Comparison of ENCODE assay signal across 1 cellular context in the genomic region with DNA sequence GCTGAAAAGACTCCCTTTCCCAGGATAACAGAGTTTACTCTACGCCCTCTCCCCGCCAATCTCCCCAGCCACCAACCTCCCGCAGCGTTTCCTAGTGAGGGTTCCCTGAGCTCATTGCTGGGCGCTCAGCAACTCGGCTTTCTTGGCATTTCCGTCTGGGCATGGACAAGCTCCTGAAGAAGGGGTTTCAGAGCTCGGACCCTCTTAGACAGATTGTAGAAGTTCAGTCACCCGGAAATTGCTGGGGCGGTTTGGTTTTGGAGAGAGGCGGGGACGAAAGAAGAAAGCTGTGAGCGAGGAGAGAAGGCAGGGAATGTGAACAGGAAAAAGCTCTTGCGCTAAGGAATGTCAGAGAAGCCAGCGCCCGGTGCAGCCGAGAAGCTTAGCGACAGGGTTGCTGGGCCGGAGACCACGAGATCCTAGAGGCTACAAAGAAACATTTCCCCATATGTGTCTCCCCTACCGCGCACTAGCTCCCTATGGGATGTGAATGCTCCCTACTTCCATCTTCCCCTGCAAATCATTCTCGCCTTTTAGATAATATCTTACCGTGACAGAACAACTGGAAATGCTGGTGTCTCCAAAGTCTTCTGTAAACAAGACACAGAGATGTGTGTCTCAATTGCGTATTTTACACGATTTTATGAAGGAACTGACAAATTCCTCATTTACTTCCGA.
TF ChIP-seq lines count a peak whose summit lies in the region.

No MANE protein-coding gene starts in this region.

TF ChIP-seq in GM12878, 131 proteins besides CTCF, POLR2A, EP300 and RAD21:
- TF ChIP-seq SPI1 (IDR thresholded peaks at IDR 0.05; ENCODE audit: borderline replicate concordance, insufficient read depth, low read depth, low read length) (no peak), SP1 (IDR thresholded peaks at IDR 0.05; ENCODE audit: low read depth, low read length) (no peak), HDAC2 (IDR thresholded peaks at IDR 0.05) (no peak), KAT2A (conservative IDR thresholded peaks at IDR 0.05; ENCODE audit: control insufficient read depth, low read depth, low read length) (no peak), FOS (IDR thresholded peaks at IDR 0.05; ENCODE audit: borderline replicate concordance, extremely low read depth, insufficient read length) (no peak), ZNF687 (IDR thresholded peaks at IDR 0.05) (no peak), ELK1 (IDR thresholded peaks at IDR 0.05; ENCODE audit: low read depth, low read length) (no peak), PAX5 (IDR thresholded peaks at IDR 0.05; ENCODE audit: borderline replicate concordance, low read depth, low read length) (no peak), FOXM1 (IDR thresholded peaks at IDR 0.05; ENCODE audit: low read depth, low read length) (no peak), ETV6 (conservative IDR thresholded peaks at IDR 0.05 in 1 of 2, IDR thresholded peaks at IDR 0.05 in 1 of 2; ENCODE audit: borderline replicate concordance in 1 of 2, low read depth in 1 of 2) (no peak), POLR2AphosphoS5 (IDR thresholded peaks at IDR 0.05; ENCODE audit: low read length) (no peak), BMI1 (IDR thresholded peaks at IDR 0.05; ENCODE audit: borderline replicate concordance) (no peak), CHD4 (IDR thresholded peaks at IDR 0.05) (no peak), ZBTB33 (IDR thresholded peaks at IDR 0.05) (no peak), CBX3 (IDR thresholded peaks at IDR 0.05; ENCODE audit: borderline replicate concordance, low read depth) (no peak)
- TF ChIP-seq, protein P1, sequence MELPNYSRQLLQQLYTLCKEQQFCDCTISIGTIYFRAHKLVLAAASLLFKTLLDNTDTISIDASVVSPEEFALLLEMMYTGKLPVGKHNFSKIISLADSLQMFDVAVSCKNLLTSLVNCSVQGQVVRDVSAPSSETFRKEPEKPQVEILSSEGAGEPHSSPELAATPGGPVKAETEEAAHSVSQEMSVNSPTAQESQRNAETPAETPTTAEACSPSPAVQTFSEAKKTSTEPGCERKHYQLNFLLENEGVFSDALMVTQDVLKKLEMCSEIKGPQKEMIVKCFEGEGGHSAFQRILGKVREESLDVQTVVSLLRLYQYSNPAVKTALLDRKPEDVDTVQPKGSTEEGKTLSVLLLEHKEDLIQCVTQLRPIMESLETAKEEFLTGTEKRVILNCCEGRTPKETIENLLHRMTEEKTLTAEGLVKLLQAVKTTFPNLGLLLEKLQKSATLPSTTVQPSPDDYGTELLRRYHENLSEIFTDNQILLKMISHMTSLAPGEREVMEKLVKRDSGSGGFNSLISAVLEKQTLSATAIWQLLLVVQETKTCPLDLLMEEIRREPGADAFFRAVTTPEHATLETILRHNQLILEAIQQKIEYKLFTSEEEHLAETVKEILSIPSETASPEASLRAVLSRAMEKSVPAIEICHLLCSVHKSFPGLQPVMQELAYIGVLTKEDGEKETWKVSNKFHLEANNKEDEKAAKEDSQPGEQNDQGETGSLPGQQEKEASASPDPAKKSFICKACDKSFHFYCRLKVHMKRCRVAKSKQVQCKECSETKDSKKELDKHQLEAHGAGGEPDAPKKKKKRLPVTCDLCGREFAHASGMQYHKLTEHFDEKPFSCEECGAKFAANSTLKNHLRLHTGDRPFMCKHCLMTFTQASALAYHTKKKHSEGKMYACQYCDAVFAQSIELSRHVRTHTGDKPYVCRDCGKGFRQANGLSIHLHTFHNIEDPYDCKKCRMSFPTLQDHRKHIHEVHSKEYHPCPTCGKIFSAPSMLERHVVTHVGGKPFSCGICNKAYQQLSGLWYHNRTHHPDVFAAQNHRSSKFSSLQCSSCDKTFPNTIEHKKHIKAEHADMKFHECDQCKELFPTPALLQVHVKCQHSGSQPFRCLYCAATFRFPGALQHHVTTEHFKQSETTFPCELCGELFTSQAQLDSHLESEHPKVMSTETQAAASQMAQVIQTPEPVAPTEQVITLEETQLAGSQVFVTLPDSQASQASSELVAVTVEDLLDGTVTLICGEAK (IDR thresholded peaks at IDR 0.05; ENCODE audit: borderline replicate concordance) = no peak
- TF ChIP-seq, protein P2, sequence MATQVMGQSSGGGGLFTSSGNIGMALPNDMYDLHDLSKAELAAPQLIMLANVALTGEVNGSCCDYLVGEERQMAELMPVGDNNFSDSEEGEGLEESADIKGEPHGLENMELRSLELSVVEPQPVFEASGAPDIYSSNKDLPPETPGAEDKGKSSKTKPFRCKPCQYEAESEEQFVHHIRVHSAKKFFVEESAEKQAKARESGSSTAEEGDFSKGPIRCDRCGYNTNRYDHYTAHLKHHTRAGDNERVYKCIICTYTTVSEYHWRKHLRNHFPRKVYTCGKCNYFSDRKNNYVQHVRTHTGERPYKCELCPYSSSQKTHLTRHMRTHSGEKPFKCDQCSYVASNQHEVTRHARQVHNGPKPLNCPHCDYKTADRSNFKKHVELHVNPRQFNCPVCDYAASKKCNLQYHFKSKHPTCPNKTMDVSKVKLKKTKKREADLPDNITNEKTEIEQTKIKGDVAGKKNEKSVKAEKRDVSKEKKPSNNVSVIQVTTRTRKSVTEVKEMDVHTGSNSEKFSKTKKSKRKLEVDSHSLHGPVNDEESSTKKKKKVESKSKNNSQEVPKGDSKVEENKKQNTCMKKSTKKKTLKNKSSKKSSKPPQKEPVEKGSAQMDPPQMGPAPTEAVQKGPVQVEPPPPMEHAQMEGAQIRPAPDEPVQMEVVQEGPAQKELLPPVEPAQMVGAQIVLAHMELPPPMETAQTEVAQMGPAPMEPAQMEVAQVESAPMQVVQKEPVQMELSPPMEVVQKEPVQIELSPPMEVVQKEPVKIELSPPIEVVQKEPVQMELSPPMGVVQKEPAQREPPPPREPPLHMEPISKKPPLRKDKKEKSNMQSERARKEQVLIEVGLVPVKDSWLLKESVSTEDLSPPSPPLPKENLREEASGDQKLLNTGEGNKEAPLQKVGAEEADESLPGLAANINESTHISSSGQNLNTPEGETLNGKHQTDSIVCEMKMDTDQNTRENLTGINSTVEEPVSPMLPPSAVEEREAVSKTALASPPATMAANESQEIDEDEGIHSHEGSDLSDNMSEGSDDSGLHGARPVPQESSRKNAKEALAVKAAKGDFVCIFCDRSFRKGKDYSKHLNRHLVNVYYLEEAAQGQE (IDR thresholded peaks at IDR 0.05; ENCODE audit: low read depth, low read length) = no peak
